ENCODE assay signal across 21 cellular contexts in the genomic region with DNA sequence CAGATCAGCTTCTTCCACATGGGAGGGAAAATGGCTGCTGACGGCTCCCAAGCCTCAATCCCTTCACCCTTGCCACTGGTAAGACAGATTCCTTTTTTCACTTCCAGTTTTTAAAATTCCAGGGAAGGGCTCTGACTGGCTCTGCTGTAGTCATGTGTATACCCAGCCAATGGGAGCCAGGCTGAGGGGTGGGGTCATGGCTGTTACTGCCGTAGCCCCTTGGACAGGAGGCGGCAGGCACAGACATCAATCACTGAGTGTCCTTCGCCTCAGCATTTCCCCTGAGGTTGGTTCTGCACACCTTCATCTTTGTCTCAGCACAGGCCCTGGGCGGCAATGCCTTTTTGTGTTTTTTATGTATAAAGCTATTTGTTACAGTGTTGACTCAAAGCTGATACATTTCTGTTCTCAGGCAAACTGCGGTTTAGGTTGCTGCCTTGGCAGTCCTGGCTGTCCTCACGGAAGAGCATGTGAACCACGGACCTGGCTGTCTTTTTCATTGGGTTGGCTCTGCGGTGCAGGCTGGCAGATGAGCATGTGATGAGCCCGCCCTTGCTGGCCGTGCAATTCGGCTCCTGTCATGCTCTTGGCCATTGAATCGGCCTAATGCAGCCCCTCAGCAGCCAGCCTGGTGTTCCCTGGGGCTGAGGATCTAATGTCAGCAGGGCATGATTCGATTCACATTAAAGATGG.
DNase-seq lines count a peak whose midpoint lies in the region; ATAC-seq, FAIRE-seq and TF ChIP-seq lines count a peak whose summit lies in the region.
"Had no signal": no experiment of that assay in that cellular context is flagged by ENCODE, and none has a peak within 500 bp of the region (broad histone marks: within the 10 kb centered on the region; RNA-seq: fewer than 3 reads in every experiment).

No MANE protein-coding gene starts in this region.

- H2BK20ac ChIP-seq in H9 (ENCODE audit: low read depth, low read length, poor library complexity, severe bottlenecking) (no peak overlapping the region), H1 (ENCODE audit: low read length) (no peak overlapping the region; the same call in 1 of the 2 replicates)

- no peak overlapping the region for H2BK120ac ChIP-seq in H9 (ENCODE audit: low read depth, low read length, poor library complexity, severe bottlenecking)
- H2BK120ac ChIP-seq in H1 (replicated peaks; ENCODE audit: low read depth, low read length): no peak overlapping the region

- H3K56ac ChIP-seq in H9 (ENCODE audit: insufficient read length, low read depth, low read length): no peak overlapping the region
- H3K56ac ChIP-seq in H1 (replicated peaks; ENCODE audit: insufficient read length, low read depth, low read length): no peak overlapping the region

- H3K4ac ChIP-seq in H9 (ENCODE audit: low read depth, low read length): no peak overlapping the region
- no peak overlapping the region for H3K4ac ChIP-seq in H1 (replicated peaks; ENCODE audit: insufficient read length, low read depth, low read length)

- POLR2A ChIA-PET in PC-3 (lab: Charles Lee; ENCODE audit: unreplicated experiment): interaction anchor here (0.6 kb wide), 1 partner anchor 27 kb away, joined by 13 read pairs; no protein-coding TSS in a partner anchor
- POLR2A ChIA-PET in H1 (lab: Charles Lee; ENCODE audit: partially characterized antibody): interaction anchor here (1.8 kb wide), 1 partner anchor 9 kb away, joined by 5 read pairs; no protein-coding TSS in a partner anchor

- H2AFZ ChIP-seq in H9 (ENCODE audit: low read length) (no peak overlapping the region), PC-3 (ENCODE audit: low read length) (peak overlapping the region; percentile 1; the same call in 1 of the 2 replicates), H1 (ENCODE audit: low read length) (0 out of 2 replicates have a peak overlapping the region, but pooled peaks have one; percentile 22)

- H3K4me1 ChIP-seq in H9 (ENCODE audit: insufficient read depth, low read length): peaks cover 7% of the 10 kb centered on the region; the same call in 1 of the 2 replicates
- H3K4me1 ChIP-seq in PC-3 (ENCODE audit: insufficient read depth, low read length): no peaks in the 10 kb centered on the region
- peaks cover 3 to 9% (median 6%) of the 10 kb centered on the region in 4 experiments; a peak in 6 of 7 replicates for H3K4me1 ChIP-seq in H1 (replicated peaks in 1 of 4; ENCODE audit: control insufficient read depth in 3 of 4, insufficient read depth in 4 of 4, low read length in 3 of 4)
- H3K4me1 ChIP-seq in gastrocnemius medialis: peaks cover 4 to 16% of the 10 kb centered on the region in 2 donors
- no peaks in the 10 kb centered on the region for H3K4me1 ChIP-seq in prostate gland (replicated peaks)
- H3K4me1 ChIP-seq: A549 had no signal

- no peak overlapping the region for H2BK15ac ChIP-seq in H9 (ENCODE audit: low read depth, low read length)
- H2BK15ac ChIP-seq in H1 (ENCODE audit: low read length): no peak overlapping the region

- no peak overlapping the region for H3K9ac ChIP-seq in H9 (ENCODE audit: extremely low read depth, insufficient read length, low read length)
- no peak overlapping the region for H3K9ac ChIP-seq in PC-3 (ENCODE audit: low read length)
- no peak overlapping the region for H3K9ac ChIP-seq in H1 (replicated peaks in 1 of 4; ENCODE audit: extremely low read depth in 1 of 4, low read depth in 3 of 4, low read length in 3 of 4)
- H3K9ac ChIP-seq: BLaER1 treated with 17β-estradiol and CSF1 and Interleukin-3, amounts not matched to agents 10 nM and 100 nM had no signal

- no peak overlapping the region for H3K23ac ChIP-seq in H9 (ENCODE audit: insufficient read length, low read depth, low read length)
- H3K23ac ChIP-seq in H1 (ENCODE audit: insufficient read length): no peak overlapping the region

- H3K9me2 ChIP-seq in PC-3 (replicated peaks; ENCODE audit: low read length): no peaks in the 10 kb centered on the region

- H3K18ac ChIP-seq in H9 (ENCODE audit: insufficient read length, low read depth, low read length): peak overlapping the region; percentile 11
- H3K18ac ChIP-seq in H1 (ENCODE audit: extremely low read depth, low read length): no peak overlapping the region

- ATAC-seq in PC-3: peak; percentile 18; the same call in 1 of the 2 replicates
- peak; percentile 83 to 84 for ATAC-seq in gastrocnemius medialis

- TF ChIP-seq RAD21 in H1 (IDR thresholded peaks at IDR 0.05 in 1 of 2, conservative IDR thresholded peaks at IDR 0.05 in 1 of 2; ENCODE audit: low read depth in 2 of 2, low read length in 2 of 2): no peak

- H4K8ac ChIP-seq in H9 (replicated peaks; ENCODE audit: insufficient read length, low read depth, low read length) (no peak overlapping the region), H1 (ENCODE audit: extremely low read depth, insufficient read depth, low read length) (no peak overlapping the region)

- H3K23me2 ChIP-seq in H9 (ENCODE audit: insufficient read length, low read depth, low read length, poor library complexity, severe bottlenecking) (peaks cover 8% of the 10 kb centered on the region), H1 (ENCODE audit: low read depth, low read length) (peaks cover 2% of the 10 kb centered on the region; the same call in 1 of the 2 replicates)

- H3K36me3 Mint-ChIP-seq in H9 (ENCODE audit: insufficient read depth in 1 of 3, low read depth in 3 of 3) (peaks cover 0 to 10% (median 9%) of the 10 kb centered on the region in 3 experiments; a peak in 5 of 7 replicates), chondrocyte (ENCODE audit: low read depth) (no peaks in the 10 kb centered on the region)

- intact Hi-C loops in PC-3 (cut with micrococcal nuclease) (no loop called here), gastrocnemius medialis (cut with DNase I; ENCODE audit: low total_unique reads) (no loop called here), prostate gland (cut with DNase I) (no loop called here)

- H3K36me3 ChIP-seq in PC-3 (ENCODE audit: low read depth, low read length) (no peaks in the 10 kb centered on the region), H1 (ENCODE audit: control insufficient read depth in 2 of 4, insufficient read depth in 4 of 4, low read length in 3 of 4) (no peaks in the 10 kb centered on the region), gastrocnemius medialis (no peaks in the 10 kb centered on the region), prostate gland (no peaks in the 10 kb centered on the region)
- H3K36me3 ChIP-seq: BLaER1 treated with 17β-estradiol and CSF1 and Interleukin-3, amounts not matched to agents 10 nM and 100 nM; Peyer's patch had no signal

- H2BK5ac ChIP-seq in H9 (ENCODE audit: insufficient read length, low read length): no peak overlapping the region
- peak overlapping the region; percentile 0; the same call in 1 of the 2 replicates for H2BK5ac ChIP-seq in H1 (ENCODE audit: low read depth, low read length)

- H3T11ph ChIP-seq in H9 (ENCODE audit: low read length): no peak overlapping the region

- BruUV-seq in PC-3 (replicated peaks; lab: Mats Ljungman, UMichigan): no TSS peak

- WGBS in H9 (ENCODE audit: extremely low coverage, insufficient read length, low lambda C conversion rate): no CpG with 5 or more reads among the region's 14 CpGs
- 91% methylated on average over 14 of the region's 14 CpGs; no CpG with 5 or more reads in 1 of the 2 experiments for WGBS in H1 (ENCODE audit: extremely low coverage in 1 of 2, insufficient coverage in 1 of 2, insufficient read length in 1 of 2, insufficient replicate concordance in 2 of 2, low coverage in 1 of 2, low lambda C conversion rate in 2 of 2, missing lambda C conversion rate in 1 of 2), 2 experiments
- 84% methylated on average over 14 of the region's 14 CpGs for WGBS in prostate gland

- TF ChIP-seq CTCF in H9 (conservative IDR thresholded peaks at IDR 0.05) (no peak), PC-3 (conservative IDR thresholded peaks at IDR 0.05; ENCODE audit: low read depth, low read length) (no peak), H1 (IDR thresholded peaks at IDR 0.05; ENCODE audit: control extremely low read depth in 1 of 3, insufficient read depth in 1 of 3, low read depth in 1 of 3, low read length in 3 of 3) (no peak), gastrocnemius medialis (IDR thresholded peaks at IDR 0.05 in 4 of 5, conservative IDR thresholded peaks at IDR 0.05 in 1 of 5) (no peak), chondrocyte (IDR thresholded peaks at IDR 0.05) (no peak), prostate gland (IDR thresholded peaks at IDR 0.05) (no peak)

- in situ Hi-C loops in gastrocnemius medialis (cut with MboI; ENCODE audit: low sequenced_read_pairs in 4 of 4): loop anchor here in 1 of 4 donors (25.0 kb wide), 1 partner anchor 111 kb away; no protein-coding TSS in a partner anchor

- H3K79me1 ChIP-seq in H9 (ENCODE audit: insufficient read depth, low read depth, low read length, poor library complexity, severe bottlenecking) (no peaks in the 10 kb centered on the region), H1 (ENCODE audit: low read depth, low read length) (no peaks in the 10 kb centered on the region)

- H3K14ac ChIP-seq in H9 (ENCODE audit: insufficient read depth, low read length) (no peak overlapping the region), H1 (ENCODE audit: insufficient read length) (no peak overlapping the region)

- no peak overlapping the region for H2AK5ac ChIP-seq in H9 (ENCODE audit: insufficient read length, low read length)
- H2AK5ac ChIP-seq in H1 (ENCODE audit: low read depth, low read length): no peak overlapping the region

- no peak for TF ChIP-seq EP300 in H1 (IDR thresholded peaks at IDR 0.05; ENCODE audit: borderline replicate concordance in 1 of 2, low read depth in 2 of 2, low read length in 2 of 2)

- H3K4me3 ChIP-seq in PC-3 (ENCODE audit: low read length): no peak overlapping the region
- H3K4me3 ChIP-seq in H1 (ENCODE audit: extremely low read depth in 1 of 4, insufficient read depth in 2 of 4, low read depth in 3 of 4, low read length in 4 of 4): no peak overlapping the region
- peak overlapping the region in 3 of 4 donors; percentile 1 to 38 (median 21) for H3K4me3 ChIP-seq in gastrocnemius medialis
- H3K4me3 ChIP-seq in prostate gland: no peak overlapping the region
- H3K4me3 ChIP-seq: A549; BLaER1 treated with 17β-estradiol and CSF1 and Interleukin-3, amounts not matched to agents 10 nM and 100 nM; Peyer's patch had no signal

- H3K4me1 Mint-ChIP-seq in H9: peaks cover 24 to 31% of the 10 kb centered on the region in 2 experiments
- peaks cover 4% of the 10 kb centered on the region for H3K4me1 Mint-ChIP-seq in chondrocyte (ENCODE audit: low read depth)

- H3K27ac Mint-ChIP-seq in H9 (peak overlapping the region in 1 of 3 experiments; percentile 41; a peak in 1 of 7 replicates), chondrocyte (ENCODE audit: unreplicated experiment) (no peak overlapping the region)

- CTCF ChIA-PET in PC-3 (lab: Charles Lee) (no interaction called here), H1 (lab: Charles Lee; ENCODE audit: partially characterized antibody) (interaction anchor here (1.0 to 3.6 kb wide), 5 partner anchors 8 to 128 kb away, joined by 3 to 27 read pairs (median 9); no protein-coding TSS in a partner anchor)

- no peak for DNase-seq in H9
- peak; percentile 49 for DNase-seq in PC-3
- DNase-seq in H1 (ENCODE audit: low read depth in 1 of 2, low spot score in 2 of 2): no peak
- peak; percentile 58 to 74 for DNase-seq in gastrocnemius medialis
- no peak for DNase-seq in chondrocyte (ENCODE audit: low spot score)
- DNase-seq in prostate gland (ENCODE audit: low spot score): no peak
- DNase-seq in NCI-H2171 (lab: John Stamatoyannopoulos, UW): no peak
- DNase-seq: DMS 273 treated with DMSO at 0.1 percent for 48 hours, GDM1, IMR-90, Kasumi-1, MV-4-11, NCI-H1417, NCI-H1930, NCI-H510A, Peyer's patch, Right ventricle myocardium superior had no signal

- H3F3A ChIP-seq in PC-3 (ENCODE audit: low read length, unreplicated experiment): no peaks in the 10 kb centered on the region

- no peaks in the 10 kb centered on the region for H3K79me2 ChIP-seq in H9 (ENCODE audit: insufficient read depth, low read length)
- H3K79me2 ChIP-seq in PC-3 (ENCODE audit: low read length): no peaks in the 10 kb centered on the region
- no peaks in the 10 kb centered on the region for H3K79me2 ChIP-seq in H1 (ENCODE audit: control insufficient read depth in 1 of 2, insufficient read depth in 2 of 2, low read length in 2 of 2)

- H3K4me2 ChIP-seq in H9 (ENCODE audit: insufficient read depth, insufficient read length, low read length): no peak overlapping the region
- H3K4me2 ChIP-seq in PC-3 (ENCODE audit: low read length): no peak overlapping the region
- no peak overlapping the region for H3K4me2 ChIP-seq in H1 (ENCODE audit: insufficient read depth in 1 of 2, low read depth in 2 of 2, low read length in 2 of 2)
- H3K4me2 ChIP-seq: A549; BLaER1 treated with 17β-estradiol and CSF1 and Interleukin-3, amounts not matched to agents 10 nM and 100 nM had no signal

- no peak for FAIRE-seq in H1 (lab: Jason Lieb, UNC)
- FAIRE-seq: A549, GM12891, GM18507 had no signal

- H3K9me3 ChIP-seq in H9 (ENCODE audit: control insufficient read depth, low read depth, low read length): peaks cover 6% of the 10 kb centered on the region
- H3K9me3 ChIP-seq in PC-3 (ENCODE audit: low read length): no peaks in the 10 kb centered on the region
- peaks cover 6 to 7% of the 10 kb centered on the region in 2 experiments; a peak in 1 of 4 replicates for H3K9me3 ChIP-seq in H1 (ENCODE audit: insufficient read depth in 2 of 2, low read depth in 1 of 2, low read length in 1 of 2)
- no peaks in the 10 kb centered on the region for H3K9me3 ChIP-seq in gastrocnemius medialis
- no peaks in the 10 kb centered on the region for H3K9me3 ChIP-seq in prostate gland
- H3K9me3 ChIP-seq: A549, Peyer's patch had no signal

- no peak for TF ChIP-seq POLR2A in H1 (IDR thresholded peaks at IDR 0.05; ENCODE audit: control extremely low read depth in 1 of 2, low read depth in 2 of 2, low read length in 2 of 2)
- TF ChIP-seq POLR2A in gastrocnemius medialis (IDR thresholded peaks at IDR 0.05): no peak
- no peak for TF ChIP-seq POLR2A in prostate gland (IDR thresholded peaks at IDR 0.05)

- H3K27me3 ChIP-seq in H9 (ENCODE audit: insufficient read depth, low read length) (no peaks in the 10 kb centered on the region), PC-3 (ENCODE audit: low read length) (peaks cover 37% of the 10 kb centered on the region), H1 (replicated peaks in 1 of 4; ENCODE audit: control insufficient read depth in 3 of 4, extremely low read depth in 1 of 4, insufficient read depth in 3 of 4, low read length in 3 of 4) (peaks cover 0 to 5% (median 1%) of the 10 kb centered on the region in 4 experiments; a peak in 3 of 7 replicates), gastrocnemius medialis (no peaks in the 10 kb centered on the region), prostate gland (replicated peaks; ENCODE audit: insufficient read depth) (no peaks in the 10 kb centered on the region)
- H3K27me3 ChIP-seq: Peyer's patch had no signal

- H4K91ac ChIP-seq in H9 (ENCODE audit: insufficient read length, low read depth, low read length) (no peak overlapping the region), H1 (replicated peaks; ENCODE audit: insufficient read length, low read length) (no peak overlapping the region)

- no peak overlapping the region for H2BK12ac ChIP-seq in H9 (ENCODE audit: insufficient read length, low read depth, low read length)
- H2BK12ac ChIP-seq in H1 (ENCODE audit: low read depth, low read length): no peak overlapping the region; the same call in 1 of the 2 replicates

- H4K5ac ChIP-seq in H9 (ENCODE audit: insufficient read length, low read depth, low read length) (no peak overlapping the region), H1 (ENCODE audit: insufficient read length, low read depth, low read length) (no peak overlapping the region)

- H3K9me3 Mint-ChIP-seq in H9 (peaks cover 11 to 14% of the 10 kb centered on the region in 2 experiments), chondrocyte (ENCODE audit: low read depth) (no peaks in the 10 kb centered on the region)

- H3K4me3 Mint-ChIP-seq in H9: no peak overlapping the region
- no peak overlapping the region for H3K4me3 Mint-ChIP-seq in chondrocyte (ENCODE audit: unreplicated experiment)

- H4K20me1 ChIP-seq in H9 (ENCODE audit: control insufficient read depth, insufficient read depth, insufficient read length) (no peaks in the 10 kb centered on the region), PC-3 (ENCODE audit: low read length) (no peaks in the 10 kb centered on the region), H1 (replicated peaks in 1 of 2; ENCODE audit: control insufficient read depth in 1 of 2, insufficient read depth in 2 of 2, low read length in 2 of 2) (no peaks in the 10 kb centered on the region)
- H4K20me1 ChIP-seq: BLaER1 treated with 17β-estradiol and CSF1 and Interleukin-3, amounts not matched to agents 10 nM and 100 nM had no signal

- no peak overlapping the region for H3K27ac ChIP-seq in H9 (ENCODE audit: insufficient read length, low read depth, low read length)
- H3K27ac ChIP-seq in PC-3 (ENCODE audit: low read length): no peak overlapping the region
- no peak overlapping the region for H3K27ac ChIP-seq in H1 (ENCODE audit: low read depth, low read length)
- H3K27ac ChIP-seq in gastrocnemius medialis: peak overlapping the region; percentile 57 to 84 (median 72)
- no peak overlapping the region for H3K27ac ChIP-seq in prostate gland
- H3K27ac ChIP-seq: A549; BLaER1 treated with 17β-estradiol and CSF1 and Interleukin-3, amounts not matched to agents 10 nM and 100 nM; Peyer's patch had no signal

- H3K27me3 Mint-ChIP-seq in H9 (ENCODE audit: low read depth) (peaks cover 3% of the 10 kb centered on the region), chondrocyte (ENCODE audit: low read depth) (peaks cover 10% of the 10 kb centered on the region)

Comparison
In these comparisons a context has a peak if more than half of its experiments do, and no peak if none do; other contexts are left out.
1. DNase-seq: peak in PC-3 (single experiment) and gastrocnemius medialis (2 of 2); none in H9 (single experiment), H1 (0 of 2), chondrocyte (single experiment), prostate gland (single experiment) and NCI-H2171 (single experiment).
2. H3K27ac ChIP-seq: peak in gastrocnemius medialis (4 of 4); none in H9 (single experiment), PC-3 (single experiment), H1 (single experiment) and prostate gland (0 of 2).
3. H3K4me3 ChIP-seq: peak in gastrocnemius medialis (3 of 4); none in PC-3 (single experiment), H1 (0 of 4) and prostate gland (0 of 2).